In the genomic region with DNA sequence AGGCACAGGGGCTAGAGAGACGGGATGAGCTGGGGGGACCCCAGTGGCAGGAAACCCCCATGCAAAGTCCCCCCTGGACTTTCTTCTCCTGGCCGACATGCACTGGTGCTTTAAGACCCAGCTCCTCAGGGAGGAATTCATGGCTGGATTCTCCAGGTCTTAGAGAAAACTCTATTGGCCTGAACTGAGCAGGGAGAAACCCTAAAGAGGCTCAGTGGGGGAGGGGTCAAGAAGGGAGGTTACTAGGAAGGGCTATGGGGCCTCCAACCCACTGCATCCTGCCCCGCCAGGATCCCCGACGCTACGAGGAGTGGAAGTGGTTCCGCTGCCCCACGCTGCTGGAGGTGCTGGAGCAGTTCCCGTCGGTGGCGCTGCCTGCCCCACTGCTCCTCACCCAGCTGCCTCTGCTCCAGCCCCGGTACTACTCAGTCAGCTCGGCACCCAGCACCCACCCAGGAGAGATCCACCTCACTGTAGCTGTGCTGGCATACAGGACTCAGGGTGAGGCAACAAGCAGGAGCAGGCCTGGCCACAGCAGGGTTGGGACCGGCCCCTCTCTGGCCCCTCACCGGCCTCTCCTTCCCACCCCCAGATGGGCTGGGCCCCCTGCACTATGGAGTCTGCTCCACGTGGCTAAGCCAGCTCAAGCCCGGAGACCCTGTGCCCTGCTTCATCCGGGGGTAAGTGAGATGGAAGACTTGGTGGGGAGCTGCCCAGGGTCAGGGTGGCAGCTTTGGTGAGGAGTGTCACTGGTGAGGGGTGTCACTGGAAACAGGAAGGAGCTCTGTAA, we compare ENCODE assay signal across 9 cellular contexts. TPM values are rescaled to one million over a fixed set of nuclear protein-coding genes. Genes with fewer than 3 reads are reported as not detected.
A peak's percentile ranks its signal among the peaks of the same experiment; 100 is the strongest.
DNase-seq lines count a peak whose midpoint lies in the region; ATAC-seq, FAIRE-seq and TF ChIP-seq lines count a peak whose summit lies in the region.
"Had no signal": no experiment of that assay in that cellular context is flagged by ENCODE, and none has a peak within 500 bp of the region (broad histone marks: within the 10 kb centered on the region; RNA-seq: fewer than 3 reads in every experiment).

No MANE protein-coding gene starts in this region.

- H3K27me3 Mint-ChIP-seq in chondrocyte (ENCODE audit: low read depth) = peaks cover 18% of the 10 kb centered on the region
- H3K27me3 Mint-ChIP-seq in neural progenitor cell (ENCODE audit: insufficient read depth, low read depth) = peaks cover 14% of the 10 kb centered on the region

- no peaks in the 10 kb centered on the region for H3K27me3 ChIP-seq in Peyer's patch
- H3K27me3 ChIP-seq in neural progenitor cell = peaks cover 17% of the 10 kb centered on the region

- H4K20me1 ChIP-seq in neural progenitor cell (ENCODE audit: low read depth) = no peaks in the 10 kb centered on the region

- H3K36me3 ChIP-seq in Peyer's patch (no peaks in the 10 kb centered on the region), neural progenitor cell (no peaks in the 10 kb centered on the region)

- H3K27ac Mint-ChIP-seq in chondrocyte (ENCODE audit: unreplicated experiment) (no peak overlapping the region), neural progenitor cell (peak overlapping the region; percentile 90)

- no peaks in the 10 kb centered on the region for H3K9me3 Mint-ChIP-seq in chondrocyte (ENCODE audit: low read depth)
- H3K9me3 Mint-ChIP-seq in neural progenitor cell = peaks cover 1% of the 10 kb centered on the region

- H3K36me3 Mint-ChIP-seq in chondrocyte (ENCODE audit: low read depth) (no peaks in the 10 kb centered on the region), neural progenitor cell (peaks cover 9% of the 10 kb centered on the region)

- peaks cover 21% of the 10 kb centered on the region for H3K4me1 Mint-ChIP-seq in chondrocyte (ENCODE audit: low read depth)
- peaks cover 56% of the 10 kb centered on the region for H3K4me1 Mint-ChIP-seq in neural progenitor cell

- no peak overlapping the region for H3K9ac ChIP-seq in neural progenitor cell

- peaks cover 0 to 30% (median 3%) of the 10 kb centered on the region in 4 donors for H3K4me1 ChIP-seq in Peyer's patch
- peaks cover 42% of the 10 kb centered on the region for H3K4me1 ChIP-seq in neural progenitor cell

- H3K79me2 ChIP-seq in neural progenitor cell (ENCODE audit: low read depth) = no peaks in the 10 kb centered on the region

- H3K9me3 ChIP-seq in Peyer's patch (no peaks in the 10 kb centered on the region), neural progenitor cell (ENCODE audit: low read depth) (no peaks in the 10 kb centered on the region)

- TF ChIP-seq CTCF in Peyer's patch (IDR thresholded peaks at IDR 0.05) (no peak), chondrocyte (IDR thresholded peaks at IDR 0.05) (no peak), neural progenitor cell (IDR thresholded peaks at IDR 0.05) (no peak)

- H3K4me3 ChIP-seq in Peyer's patch (no peak overlapping the region), neural progenitor cell (peak overlapping the region; percentile 23)

- H3K4me2 ChIP-seq in neural progenitor cell = peak overlapping the region; percentile 76

- ATAC-seq in GM18907 (IDR thresholded peaks at IDR 0.05; ENCODE audit: unreplicated experiment) = no peak
- ATAC-seq in HG03432 (IDR thresholded peaks at IDR 0.05; ENCODE audit: unreplicated experiment) = no peak

- peak in 2 of 3 donors; percentile 48 to 57 for DNase-seq in Peyer's patch
- DNase-seq in chondrocyte (ENCODE audit: low spot score) = no peak
- DNase-seq in neural progenitor cell (ENCODE audit: low spot score) = peak; percentile 79
- no peak for DNase-seq in HCEC 1CT
- no peak for DNase-seq in C1 segment of cervical spinal cord (lab: John Stamatoyannopoulos, UW)

- peak; percentile 91 for FAIRE-seq in G401.6 (lab: Jason Lieb, UNC)
- FAIRE-seq: islet of Langerhans had no signal

- H3K4me3 Mint-ChIP-seq in chondrocyte (ENCODE audit: unreplicated experiment) (peak overlapping the region; percentile 33), neural progenitor cell (peak overlapping the region; percentile 69)

- H3K27ac ChIP-seq in Peyer's patch (no peak overlapping the region), neural progenitor cell (no peak overlapping the region)

- no peak for TF ChIP-seq POLR2A in Peyer's patch (IDR thresholded peaks at IDR 0.05)

- H2AFZ ChIP-seq in neural progenitor cell (replicated peaks) = peak overlapping the region; percentile 59

- H3F3A ChIP-seq in neural progenitor cell (ENCODE audit: low read depth) = peaks cover 35% of the 10 kb centered on the region

RNA-seq across cellular contexts. Expression of a gene that starts 13.8 kb away (rescaled TPM):
- under 1 TPM in 2 of 4 donors, not detected in 2; 0.27 to 0.28 TPM for total RNA-seq in Peyer's patch
- 1.5 to 1.6 TPM in 2 of 3 replicates, not detected in the other for total RNA-seq in chondrocyte
- 0.43 and 1.8 TPM in 2 replicates for total RNA-seq in neural progenitor cell (ENCODE audit: low replicate concordance)

RNA-seq across cellular contexts. Expression of a gene that starts 17.7 kb away (rescaled TPM):
- total RNA-seq in Peyer's patch (10 to 100 TPM; 23.1 to 79.7 (median 42.7) TPM), chondrocyte (30.2 to 45.7 TPM (median 32.1 TPM) in 3 replicates), neural progenitor cell (ENCODE audit: low replicate concordance) (7.9 and 19.9 TPM in 2 replicates)

RNA-seq across cellular contexts. Expression of a gene that starts 19.7 kb away (rescaled TPM):
- total RNA-seq in Peyer's patch (10 to 100 TPM in 1 of 4 donors, 1 to 10 TPM in 3; 1.2 to 18.2 (median 5.4) TPM), chondrocyte (not detected in 3 replicates), neural progenitor cell (ENCODE audit: low replicate concordance) (1.3 and 11.0 TPM in 2 replicates)

RNA-seq across cellular contexts. Expression of a gene that starts 32.4 kb away (rescaled TPM):
- total RNA-seq in Peyer's patch (1 to 10 TPM; 2.4 to 8.5 (median 3.4) TPM), chondrocyte (0.19 to 0.33 TPM (median 0.30 TPM) in 3 replicates), neural progenitor cell (ENCODE audit: low replicate concordance) (2.6 and 11.1 TPM in 2 replicates)

RNA-seq across cellular contexts. Expression of a gene that starts 37.8 kb away (rescaled TPM):
- total RNA-seq in Peyer's patch (10 to 100 TPM in 1 of 4 donors, 1 to 10 TPM in 3; 2.5 to 10.7 (median 5.0) TPM), chondrocyte (2.2 to 4.9 TPM (median 2.4 TPM) in 3 replicates), neural progenitor cell (ENCODE audit: low replicate concordance) (1.6 TPM in 1 of 2 replicates, not detected in the other)

Comparison
In these comparisons a context has a peak if more than half of its experiments do, and no peak if none do; other contexts are left out.
1. DNase-seq: peak in Peyer's patch (2 of 3) and neural progenitor cell (single experiment); none in chondrocyte (single experiment), HCEC 1CT (single experiment) and C1 segment of cervical spinal cord (0 of 14).